ENCODE assay signal across 8 cellular contexts in the genomic region with DNA sequence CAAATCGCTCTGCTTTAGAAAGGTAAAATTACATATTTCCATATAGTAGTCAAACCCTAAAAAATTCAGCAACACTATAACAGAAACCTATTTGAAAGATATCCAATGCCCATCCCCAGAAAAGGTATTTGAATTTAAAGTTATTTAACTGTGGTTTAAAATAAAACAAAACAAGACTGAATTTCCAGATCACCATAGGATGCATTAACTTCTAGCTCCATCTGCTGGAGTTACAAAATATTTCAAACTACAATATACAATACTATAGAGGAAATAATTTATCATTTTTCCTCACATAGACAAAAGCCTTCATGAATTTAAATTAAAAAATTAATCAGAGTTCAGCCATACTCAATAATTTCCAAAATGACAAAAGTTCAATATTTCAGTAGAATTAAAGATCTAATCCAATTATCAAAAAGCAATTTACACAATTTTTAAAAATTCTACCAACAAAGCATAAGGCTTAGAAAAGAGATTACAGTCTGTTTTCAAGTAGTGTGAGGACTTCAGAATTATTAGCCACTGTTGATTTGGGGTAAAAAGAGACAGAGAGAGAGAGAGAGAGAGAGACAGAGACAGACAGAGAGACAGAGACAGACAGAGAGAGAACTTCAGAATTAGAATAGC.
DNase-seq lines count a peak whose midpoint lies in the region; ATAC-seq, FAIRE-seq and TF ChIP-seq lines count a peak whose summit lies in the region.

No MANE protein-coding gene starts in this region.

- H3K36me3 ChIP-seq in MM.1S (replicated peaks; ENCODE audit: insufficient read depth, low read length) (no peaks in the 10 kb centered on the region; the same call in 1 of the 2 replicates), mammary epithelial cell (ENCODE audit: insufficient read depth, low read length) (peaks cover 1% of the 10 kb centered on the region)

- TF ChIP-seq CTCF in MM.1S (IDR thresholded peaks at IDR 0.05; ENCODE audit: low read length) (peak; percentile 62), mammary epithelial cell (conservative IDR thresholded peaks at IDR 0.05 in 1 of 2, IDR thresholded peaks at IDR 0.05 in 1 of 2; ENCODE audit: extremely low read depth in 1 of 2, insufficient read depth in 1 of 2, low read depth in 1 of 2, low read length in 2 of 2) (peak; percentile 24 to 48), nephron (IDR thresholded peaks at IDR 0.05; ENCODE audit: unreplicated experiment in 3 of 3) (peak; percentile 46 to 69 (median 46))

- H3K79me2 ChIP-seq in MM.1S (ENCODE audit: low read length), result no peaks in the 10 kb centered on the region
- no peaks in the 10 kb centered on the region for H3K79me2 ChIP-seq in mammary epithelial cell (ENCODE audit: insufficient read depth, low read length)

- H3K9me3 ChIP-seq in MM.1S (replicated peaks; ENCODE audit: insufficient read depth, low read length), result no peaks in the 10 kb centered on the region
- H3K9me3 ChIP-seq in mammary epithelial cell (replicated peaks; ENCODE audit: insufficient read depth, low read length), result no peaks in the 10 kb centered on the region

- no peak overlapping the region for H3K4me3 Mint-ChIP-seq in nephron
- no peak overlapping the region for H3K4me3 Mint-ChIP-seq in stimulated activated effector memory CD8-positive, alpha-beta T cell treated with anti-CD3 and anti-CD28 coated beads, Interleukin-12 subunit alpha, Interleukin-12 subunit beta, amount 100 ng/mL, for 72 hours

- H3K27me3 Mint-ChIP-seq in nephron (ENCODE audit: low read depth), result no peaks in the 10 kb centered on the region

- no peak overlapping the region for H3K27ac ChIP-seq in MM.1S (ENCODE audit: low read length)
- no peak overlapping the region for H3K27ac ChIP-seq in mammary epithelial cell (ENCODE audit: insufficient read depth, low read depth, low read length)

- H3K27ac Mint-ChIP-seq in nephron, result no peak overlapping the region
- H3K27ac Mint-ChIP-seq in stimulated activated effector memory CD8-positive, alpha-beta T cell treated with anti-CD3 and anti-CD28 coated beads, Interleukin-12 subunit alpha, Interleukin-12 subunit beta, amount 100 ng/mL, for 72 hours, result no peak overlapping the region

- no peak for TF ChIP-seq POLR2A in GM12892 (IDR thresholded peaks at IDR 0.05; ENCODE audit: low read depth, low read length)

- DNase-seq in EH (ENCODE audit: low read depth) (peak; percentile 27), MM.1S (peak; percentile 30), mammary epithelial cell (no peak), GM12892 (ENCODE audit: insufficient read length) (no peak)
- DNase-seq in stimulated activated effector memory CD8-positive, alpha-beta T cell treated with anti-CD3 and anti-CD28 coated beads, Interleukin-12 subunit alpha, Interleukin-12 subunit beta, amount 100 ng/mL, for 72 hours (ENCODE audit: low spot score in 2 of 2), result no peak
- DNase-seq in effector CD8-positive, alpha-beta T cell (lab: John Stamatoyannopoulos, UW), result no peak

- intact Hi-C loops in mammary epithelial cell (cut with micrococcal nuclease), result loop anchor here (1.0 to 2.0 kb wide), 3 partner anchors 53 to 1020 kb away; no protein-coding TSS in a partner anchor

- H3K27me3 ChIP-seq in MM.1S (replicated peaks; ENCODE audit: insufficient read depth, low read length), result no peaks in the 10 kb centered on the region
- H3K27me3 ChIP-seq in mammary epithelial cell (ENCODE audit: insufficient read depth, low read length), result no peaks in the 10 kb centered on the region

- H4K20me1 ChIP-seq in MM.1S (ENCODE audit: insufficient read depth, low read length), result no peaks in the 10 kb centered on the region
- no peaks in the 10 kb centered on the region for H4K20me1 ChIP-seq in mammary epithelial cell (ENCODE audit: insufficient read depth, low read length)

- H3K9me3 Mint-ChIP-seq in nephron, result no peaks in the 10 kb centered on the region
- no peaks in the 10 kb centered on the region for H3K9me3 Mint-ChIP-seq in stimulated activated effector memory CD8-positive, alpha-beta T cell treated with anti-CD3 and anti-CD28 coated beads, Interleukin-12 subunit alpha, Interleukin-12 subunit beta, amount 100 ng/mL, for 72 hours

- CTCF ChIA-PET in mammary epithelial cell (lab: Charles Lee; ENCODE audit: low non-redundant PET), result no interaction called here

- no peak for FAIRE-seq in GM12892 (lab: Jason Lieb, UNC)

- no peaks in the 10 kb centered on the region for H3K4me1 ChIP-seq in MM.1S (ENCODE audit: low read length)
- H3K4me1 ChIP-seq in mammary epithelial cell (ENCODE audit: insufficient read depth, low read length), result no peaks in the 10 kb centered on the region

- no peaks in the 10 kb centered on the region for H3K9me2 ChIP-seq in MM.1S (replicated peaks; ENCODE audit: insufficient read depth, low read length)

- WGBS in mammary epithelial cell (ENCODE audit: low coverage, missing lambda C conversion rate), result 93% methylated on average over 1 of the region's 1 CpG

- H3K4me2 ChIP-seq in MM.1S (ENCODE audit: low read depth, low read length) (no peak overlapping the region), mammary epithelial cell (ENCODE audit: insufficient read depth, low read depth, low read length) (no peak overlapping the region)

- H3K4me3 ChIP-seq in MM.1S (ENCODE audit: low read length) (no peak overlapping the region), mammary epithelial cell (replicated peaks in 1 of 3; ENCODE audit: insufficient read depth in 1 of 3, low read depth in 2 of 3, low read length in 3 of 3) (no peak overlapping the region)

- in situ Hi-C loops in mammary epithelial cell (cut with MboI; ENCODE audit: low sequenced_read_pairs in 2 of 2), result loop anchor here (10.0 to 25.0 kb wide), 2 partner anchors 1005 to 1012 kb away; a partner anchor contains a TSS

- H3K9ac ChIP-seq in MM.1S (ENCODE audit: low read length) (no peak overlapping the region), mammary epithelial cell (ENCODE audit: insufficient read depth, low read length) (no peak overlapping the region)

- peaks cover 15% of the 10 kb centered on the region for H3K36me3 Mint-ChIP-seq in nephron (ENCODE audit: low read depth)
- H3K36me3 Mint-ChIP-seq in stimulated activated effector memory CD8-positive, alpha-beta T cell treated with anti-CD3 and anti-CD28 coated beads, Interleukin-12 subunit alpha, Interleukin-12 subunit beta, amount 100 ng/mL, for 72 hours, result peaks cover 7% of the 10 kb centered on the region

- H3F3A ChIP-seq in MM.1S (ENCODE audit: insufficient read depth, low read length), result no peaks in the 10 kb centered on the region

- no peaks in the 10 kb centered on the region for H3K4me1 Mint-ChIP-seq in nephron
- H3K4me1 Mint-ChIP-seq in stimulated activated effector memory CD8-positive, alpha-beta T cell treated with anti-CD3 and anti-CD28 coated beads, Interleukin-12 subunit alpha, Interleukin-12 subunit beta, amount 100 ng/mL, for 72 hours, result no peaks in the 10 kb centered on the region

- H2AFZ ChIP-seq in MM.1S (ENCODE audit: low read length), result no peak overlapping the region
- no peak overlapping the region for H2AFZ ChIP-seq in mammary epithelial cell (ENCODE audit: low read depth, low read length)

- BruUV-seq in mammary epithelial cell (replicated peaks; lab: Mats Ljungman, UMichigan), result no TSS peak

- no peak for ATAC-seq in GM21825 (IDR thresholded peaks at IDR 0.05; ENCODE audit: unreplicated experiment)
- no peak for ATAC-seq in stimulated activated effector memory CD8-positive, alpha-beta T cell treated with anti-CD3 and anti-CD28 coated beads, Interleukin-12 subunit alpha, Interleukin-12 subunit beta, amount 100 ng/mL, for 72 hours

- dilution Hi-C loops in mammary epithelial cell (cut with HindIII; ENCODE audit: low sequenced_read_pairs), result no loop called here

Comparison
In these comparisons a context has a peak if more than half of its experiments do, and no peak if none do; other contexts are left out.
1. DNase-seq: peak in EH (single experiment) and MM.1S (single experiment); none in mammary epithelial cell (single experiment), GM12892 (single experiment), stimulated activated effector memory CD8-positive, alpha-beta T cell treated with anti-CD3 and anti-CD28 coated beads, Interleukin-12 subunit alpha, Interleukin-12 subunit beta, amount 100 ng/mL, for 72 hours (0 of 2) and effector CD8-positive, alpha-beta T cell (single experiment).
2. Peak in every context shown above with its lines, with median percentiles within 50 percentile points of each other: CTCF ChIP-seq.